ENCODE assay signal across 20 cellular contexts in genomic region chr4:174626310-174627022, GRCh38.
DNase-seq lines count a peak whose midpoint lies in the region; ATAC-seq and TF ChIP-seq lines count a peak whose summit lies in the region.
"Had no signal": no experiment of that assay in that cellular context is flagged by ENCODE, and none has a peak within 500 bp of the region (broad histone marks: within the 10 kb centered on the region; RNA-seq: fewer than 3 reads in every experiment).

No MANE protein-coding gene starts in this region.

- no peak for TF ChIP-seq CTCF in HEK293 (tag by site-specific recombination; IDR thresholded peaks at IDR 0.05)
- TF ChIP-seq CTCF in lower lobe of right lung (IDR thresholded peaks at IDR 0.05) = no peak

- 48% methylated on average over 1 of the region's 1 CpG for WGBS in urinary bladder
- WGBS in neuronal stem cell (ENCODE audit: extremely low coverage in 2 of 2, insufficient read length in 2 of 2, insufficient replicate concordance in 1 of 2), 2 donors = no CpG with 5 or more reads among the region's 1 CpG

- H2BK12ac ChIP-seq in neuronal stem cell (ENCODE audit: low read length) = no peak overlapping the region

- no peaks in the 10 kb centered on the region for H3K9me3 ChIP-seq in HEK293 (ENCODE audit: control insufficient read depth, insufficient read depth, low read depth, low read length)
- H3K9me3 ChIP-seq in lower lobe of right lung = no peaks in the 10 kb centered on the region
- no peaks in the 10 kb centered on the region for H3K9me3 ChIP-seq in neuronal stem cell (replicated peaks in 1 of 2; ENCODE audit: control insufficient read depth in 2 of 2, insufficient read depth in 1 of 2, low read depth in 1 of 2, low read length in 2 of 2)

- no peak overlapping the region for H3K4ac ChIP-seq in neuronal stem cell (ENCODE audit: low read length)

- CTCF ChIA-PET in HEK293 (lab: Yijun Ruan, JAX) = no interaction called here

- H4K91ac ChIP-seq in neuronal stem cell (ENCODE audit: low read depth, low read length, poor library complexity) = no peak overlapping the region

- H3K27ac ChIP-seq in HEK293 (ENCODE audit: extremely low read depth, low read depth, low read length) (no peak overlapping the region), lower lobe of right lung (no peak overlapping the region), urinary bladder (ENCODE audit: low read depth) (peak overlapping the region; percentile 67), neuronal stem cell (replicated peaks; ENCODE audit: low read length) (no peak overlapping the region)

- no peaks in the 10 kb centered on the region for H3K36me3 ChIP-seq in HEK293 (ENCODE audit: control insufficient read depth in 2 of 2, insufficient read depth in 1 of 2, low read length in 2 of 2)
- H3K36me3 ChIP-seq in lower lobe of right lung = no peaks in the 10 kb centered on the region
- H3K36me3 ChIP-seq in urinary bladder (ENCODE audit: insufficient read depth) = no peaks in the 10 kb centered on the region
- no peaks in the 10 kb centered on the region for H3K36me3 ChIP-seq in neuronal stem cell (replicated peaks in 1 of 2; ENCODE audit: control insufficient read depth in 2 of 2, insufficient read depth in 2 of 2, low read length in 2 of 2)

- intact Hi-C loops in lower lobe of right lung (cut with DNase I) = no loop called here

- no peak overlapping the region for H3K9ac ChIP-seq in neuronal stem cell (ENCODE audit: low read depth, low read length, poor library complexity)

- no peak overlapping the region for H3K18ac ChIP-seq in neuronal stem cell (ENCODE audit: low read length)

- H3K23ac ChIP-seq in neuronal stem cell (ENCODE audit: low read depth, low read length, poor library complexity) = no peak overlapping the region

- no peak overlapping the region for H3K4me2 ChIP-seq in neuronal stem cell (ENCODE audit: insufficient read depth, low read length, poor library complexity, severe bottlenecking)

- H2AFZ ChIP-seq in neuronal stem cell (ENCODE audit: low read length) = no peak overlapping the region

- H3K4me1 ChIP-seq in HEK293 (ENCODE audit: control insufficient read depth, insufficient read depth, low read length) (peaks cover 5% of the 10 kb centered on the region; the same call in 1 of the 2 replicates), lower lobe of right lung (no peaks in the 10 kb centered on the region), urinary bladder (ENCODE audit: insufficient read depth) (no peaks in the 10 kb centered on the region), neuronal stem cell (ENCODE audit: control insufficient read depth in 2 of 2, insufficient read depth in 1 of 2, low read depth in 1 of 2, low read length in 2 of 2) (no peaks in the 10 kb centered on the region)

- no peak overlapping the region for H2BK5ac ChIP-seq in neuronal stem cell (ENCODE audit: low read length)

- no peak overlapping the region for H2BK120ac ChIP-seq in neuronal stem cell (ENCODE audit: low read depth, low read length)

- no peaks in the 10 kb centered on the region for H3K79me1 ChIP-seq in neuronal stem cell (ENCODE audit: low read depth, low read length)

- ATAC-seq in lower lobe of right lung = peak; percentile 63 to 87
- ATAC-seq in GM18873 (IDR thresholded peaks at IDR 0.05; ENCODE audit: low FRiP score, unreplicated experiment) = no peak
- ATAC-seq: T-cell had no signal

- no peak overlapping the region for H3K14ac ChIP-seq in neuronal stem cell (ENCODE audit: low read length)

- POLR2A ChIA-PET in HEK293 (lab: Yijun Ruan, JAX) = interaction anchor here (0.6 kb wide), 1 partner anchor 1097 kb away, joined by 8 read pairs; the partner anchor contains the start of gene HAND2

- H4K8ac ChIP-seq in neuronal stem cell (ENCODE audit: low read depth, low read length) = no peak overlapping the region

- H2AK5ac ChIP-seq in neuronal stem cell (ENCODE audit: low read depth, low read length) = no peak overlapping the region

- DNase-seq in NCI-H226 (peak; percentile 11), lower lobe of right lung (no peak), SW480 (ENCODE audit: low spot score) (no peak), NCI-H1436 (lab: John Stamatoyannopoulos, UW) (no peak), neuronal stem cell (ENCODE audit: low spot score) (no peak)
- DNase-seq: DMS 273 treated with DMSO at 0.1 percent for 48 hours, DND-41, IMR-90, MM.1S, NCI-H1092, NCI-H146, NCI-H2081, NCI-H2171 treated with DMSO at 0.1 percent for 48 hours, NCI-H446 treated with DMSO at 0.1 percent for 48 hours, NCI-H69, Right ventricle myocardium superior, T-cell had no signal

- no peak overlapping the region for H3K4me3 ChIP-seq in HEK293 (ENCODE audit: low read depth, low read length)
- H3K4me3 ChIP-seq in lower lobe of right lung = no peak overlapping the region
- no peak overlapping the region for H3K4me3 ChIP-seq in urinary bladder (ENCODE audit: low read depth, low read length)
- no peak overlapping the region for H3K4me3 ChIP-seq in neuronal stem cell (ENCODE audit: low read length in 2 of 2)

- H2BK15ac ChIP-seq in neuronal stem cell (ENCODE audit: low read length) = no peak overlapping the region

- no peaks in the 10 kb centered on the region for H3K27me3 ChIP-seq in lower lobe of right lung (ENCODE audit: low read depth)
- H3K27me3 ChIP-seq in neuronal stem cell (ENCODE audit: control insufficient read depth in 3 of 3, insufficient read depth in 3 of 3, low read depth in 1 of 3, low read length in 3 of 3) = no peaks in the 10 kb centered on the region

TF ChIP-seq in HEK293, 187 proteins besides CTCF, POLR2A, EP300 and RAD21:
- TF ChIP-seq PRDM2 (tag by site-specific recombination; IDR thresholded peaks at IDR 0.05; ENCODE audit: borderline replicate concordance) = no peak
- peak; percentile 22; the same call in 1 of the 2 replicates for TF ChIP-seq GLIS1 (tag by site-specific recombination; IDR thresholded peaks at IDR 0.05)
